Comparison of ENCODE assay signal across 1 cellular context in genomic region chr14:57009585-57010515, GRCh38.
TF ChIP-seq lines count a peak whose summit lies in the region.

No MANE protein-coding gene starts in this region.

TF ChIP-seq in K562, 482 proteins besides CTCF, POLR2A, EP300 and RAD21 (continued from another document and continues in another):
- TF ChIP-seq MAFK (IDR thresholded peaks at IDR 0.05; ENCODE audit: low read length): peak; percentile 48
- peak; percentile 59 to 80 for TF ChIP-seq MNT (conservative IDR thresholded peaks at IDR 0.05)
- TF ChIP-seq CREB3L1 (IDR thresholded peaks at IDR 0.05; ENCODE audit: borderline replicate concordance, low read depth): 0 out of 2 replicates have a peak, but pooled peaks have one; percentile 18
- peak; percentile 74 for TF ChIP-seq NFIC (IDR thresholded peaks at IDR 0.05)
- TF ChIP-seq TBL1XR1 (IDR thresholded peaks at IDR 0.05; ENCODE audit: low read length in 2 of 2): peak; percentile 25 to 79; a peak in 2 of 4 replicates
- peak; percentile 34; the same call in 1 of the 2 replicates for TF ChIP-seq TFAP4 (CRISPR knock-in tag; IDR thresholded peaks at IDR 0.05; ENCODE audit: borderline replicate concordance)
- TF ChIP-seq PCBP2 (IDR thresholded peaks at IDR 0.05; ENCODE audit: low read depth, low read length, poor library complexity, severe bottlenecking): no peak
- peak; percentile 82 for TF ChIP-seq KLF16 (IDR thresholded peaks at IDR 0.05)
- no peak for TF ChIP-seq TRIM25 (IDR thresholded peaks at IDR 0.05; ENCODE audit: borderline replicate concordance)
- TF ChIP-seq RNF2 (IDR thresholded peaks at IDR 0.05): peak; percentile 73; the same call in 1 of the 2 replicates
- TF ChIP-seq KDM1A (IDR thresholded peaks at IDR 0.05): peak; percentile 57 to 97; a peak in 3 of 4 replicates
- TF ChIP-seq SUPT5H (IDR thresholded peaks at IDR 0.05): peak; percentile 49; the same call in 1 of the 2 replicates
- TF ChIP-seq TCF15 (CRISPR knock-in tag; IDR thresholded peaks at IDR 0.05): no peak
- TF ChIP-seq HES1 (IDR thresholded peaks at IDR 0.05; ENCODE audit: low read depth): peak; percentile 69; the same call in 1 of the 2 replicates
- peak; percentile 83 for TF ChIP-seq CREM (IDR thresholded peaks at IDR 0.05; ENCODE audit: low read depth)
- TF ChIP-seq MAZ (CRISPR knock-in tag; conservative IDR thresholded peaks at IDR 0.05 in 1 of 2, IDR thresholded peaks at IDR 0.05 in 1 of 2): peak; percentile 81 to 85
- TF ChIP-seq MAFF (IDR thresholded peaks at IDR 0.05; ENCODE audit: low read length): peak; percentile 58
- peak; percentile 81 for TF ChIP-seq ZBTB2 (IDR thresholded peaks at IDR 0.05)
- peak in 1 of 3 experiments; percentile 12 for TF ChIP-seq YY1 (IDR thresholded peaks at IDR 0.05; ENCODE audit: borderline replicate concordance in 1 of 3, control insufficient read depth in 1 of 3, extremely low read depth in 1 of 3, insufficient read depth in 3 of 3, insufficient read length in 1 of 3, insufficient replicate concordance in 2 of 3, low read depth in 1 of 3, low read length in 2 of 3)
- peak; percentile 32; the same call in 1 of the 2 replicates for TF ChIP-seq CC2D1A (IDR thresholded peaks at IDR 0.05)
- TF ChIP-seq TCF3 (CRISPR knock-in tag; IDR thresholded peaks at IDR 0.05): peak; percentile 92
- TF ChIP-seq EGR1 (conservative IDR thresholded peaks at IDR 0.05): peak; percentile 60
- TF ChIP-seq PRDM10 (IDR thresholded peaks at IDR 0.05; ENCODE audit: partially characterized antibody): peak; percentile 19
- TF ChIP-seq EHMT2 (IDR thresholded peaks at IDR 0.05): peak; percentile 11; the same call in 1 of the 2 replicates
- 0 out of 2 replicates have a peak, but pooled peaks have one; percentile 39 for TF ChIP-seq FOXJ2 (tag; IDR thresholded peaks at IDR 0.05)
- peak; percentile 79; the same call in 1 of the 2 replicates for TF ChIP-seq STAT5A (IDR thresholded peaks at IDR 0.05; ENCODE audit: borderline replicate concordance, low read length)
- peak; percentile 76 for TF ChIP-seq MYNN (IDR thresholded peaks at IDR 0.05)
- no peak for TF ChIP-seq MYNN (CRISPR knock-in tag; IDR thresholded peaks at IDR 0.05)
- TF ChIP-seq MBD2 (IDR thresholded peaks at IDR 0.05; ENCODE audit: borderline replicate concordance, low read depth): peak; percentile 61; the same call in 1 of the 2 replicates
- TF ChIP-seq LCOR (CRISPR knock-in tag; IDR thresholded peaks at IDR 0.05): peak; percentile 44; the same call in 1 of the 2 replicates
- peak; percentile 43; the same call in 1 of the 2 replicates for TF ChIP-seq MXI1 (IDR thresholded peaks at IDR 0.05; ENCODE audit: low read depth, low read length)
- TF ChIP-seq SMARCE1 (IDR thresholded peaks at IDR 0.05): peak; percentile 97
- TF ChIP-seq ZNF395 (CRISPR knock-in tag; IDR thresholded peaks at IDR 0.05): 0 out of 2 replicates have a peak, but pooled peaks have one; percentile 55
- 0 out of 2 replicates have a peak, but pooled peaks have one; percentile 40 for TF ChIP-seq ZNF384 (IDR thresholded peaks at IDR 0.05; ENCODE audit: low read depth, low read length)
- peak; percentile 52 for TF ChIP-seq FOSL1 (tag; conservative IDR thresholded peaks at IDR 0.05)
- no peak for TF ChIP-seq HMGXB4 (CRISPR knock-in tag; IDR thresholded peaks at IDR 0.05)
- peak; percentile 44 for TF ChIP-seq MAFG (tag; conservative IDR thresholded peaks at IDR 0.05)
- TF ChIP-seq CEBPB (tag; IDR thresholded peaks at IDR 0.05): peak; percentile 62
- peak; percentile 44; the same call in 1 of the 2 replicates for TF ChIP-seq RBFOX2 (IDR thresholded peaks at IDR 0.05; ENCODE audit: low read depth, low read length)
- TF ChIP-seq NCOR1 (IDR thresholded peaks at IDR 0.05): peak; percentile 90
- TF ChIP-seq LEF1 (IDR thresholded peaks at IDR 0.05): peak; percentile 96
- TF ChIP-seq MBD1 (CRISPR knock-in tag; IDR thresholded peaks at IDR 0.05): no peak
- TF ChIP-seq TAF9B (IDR thresholded peaks at IDR 0.05; ENCODE audit: partially characterized antibody): no peak
- no peak for TF ChIP-seq ID3 (CRISPR knock-in tag; IDR thresholded peaks at IDR 0.05)
- TF ChIP-seq ID3 (tag; IDR thresholded peaks at IDR 0.05): peak; percentile 85; the same call in 1 of the 2 replicates
- peak; percentile 86 for TF ChIP-seq MTA3 (IDR thresholded peaks at IDR 0.05; ENCODE audit: borderline replicate concordance)
